14 cellular contexts compared by ENCODE assay signal in genomic region chr15:68553594-68553993, GRCh38. TPM values are rescaled to one million over a fixed set of nuclear protein-coding genes. Genes with fewer than 3 reads are reported as not detected.
DNase-seq lines count a peak whose midpoint lies in the region; ATAC-seq, FAIRE-seq and TF ChIP-seq lines count a peak whose summit lies in the region.
"Had no signal": no experiment of that assay in that cellular context is flagged by ENCODE, and none has a peak within 500 bp of the region (broad histone marks: within the 10 kb centered on the region; RNA-seq: fewer than 3 reads in every experiment).

No MANE protein-coding gene starts in this region.

- intact Hi-C loops in right cardiac atrium (cut with DNase I) (loop anchor here in 3 of 4 donors (5.0 to 10.0 kb wide), 5 partner anchors 249 to 374 kb away; no protein-coding TSS in a partner anchor), dorsolateral prefrontal cortex (cut with DNase I) (loop anchor here (5.0 to 10.0 kb wide), 6 partner anchors 246 to 369 kb away; partner anchors contain the start of gene ANP32A (in 1 of the 2)), kidney (cut with DNase I) (no loop called here)

- H3K27ac ChIP-seq in right atrium auricular region, result no peak overlapping the region
- H3K27ac ChIP-seq in right cardiac atrium (ENCODE audit: low read length), result no peak overlapping the region
- H3K27ac ChIP-seq in dorsolateral prefrontal cortex, result peak overlapping the region in 38 of 59 donors; percentile 16 to 88 (median 66)
- no peak overlapping the region for H3K27ac ChIP-seq in kidney (ENCODE audit: low read depth in 2 of 2, low read length in 2 of 2)
- H3K27ac ChIP-seq: KMS-11, SJCRH30 had no signal

- no peak for TF ChIP-seq CTCF in right atrium auricular region (IDR thresholded peaks at IDR 0.05)
- no peak for TF ChIP-seq CTCF in dorsolateral prefrontal cortex (IDR thresholded peaks at IDR 0.05 in 54 of 56, conservative IDR thresholded peaks at IDR 0.05 in 2 of 56; ENCODE audit: low read depth in 1 of 56, partially characterized antibody in 56 of 56)
- no peak for TF ChIP-seq CTCF in osteocyte (IDR thresholded peaks at IDR 0.05)
- no peak for TF ChIP-seq CTCF in kidney (IDR thresholded peaks at IDR 0.05; ENCODE audit: borderline replicate concordance, extremely low read depth, insufficient read depth)

- H3K4me1 ChIP-seq in right atrium auricular region (peaks cover 0 to 16% of the 10 kb centered on the region in 2 donors), right cardiac atrium (ENCODE audit: control insufficient read depth, insufficient read depth, low read length) (peaks cover 2% of the 10 kb centered on the region), kidney (ENCODE audit: control insufficient read depth in 1 of 2, insufficient read depth in 1 of 2, low read depth in 1 of 2, low read length in 2 of 2) (no peaks in the 10 kb centered on the region)
- H3K4me1 ChIP-seq: SJCRH30 had no signal

- peak overlapping the region; percentile 12 for H3K27ac Mint-ChIP-seq in osteocyte (ENCODE audit: unreplicated experiment)
- H3K27ac Mint-ChIP-seq: CD8-positive, alpha-beta T cell had no signal

- no peaks in the 10 kb centered on the region for H3K9me3 Mint-ChIP-seq in osteocyte (ENCODE audit: unreplicated experiment)
- H3K9me3 Mint-ChIP-seq: CD8-positive, alpha-beta T cell had no signal

- no peak overlapping the region for H3K4me3 Mint-ChIP-seq in osteocyte (ENCODE audit: unreplicated experiment)
- H3K4me3 Mint-ChIP-seq: CD8-positive, alpha-beta T cell had no signal

- H3K4me3 ChIP-seq in right atrium auricular region (no peak overlapping the region), right cardiac atrium (ENCODE audit: low read length) (no peak overlapping the region), dorsolateral prefrontal cortex (no peak overlapping the region), kidney (ENCODE audit: low read length in 2 of 2) (no peak overlapping the region)
- H3K4me3 ChIP-seq: SJCRH30 had no signal

- H3K4me1 Mint-ChIP-seq in osteocyte (ENCODE audit: unreplicated experiment), result peaks cover 36% of the 10 kb centered on the region

- 78% methylated on average over 5 of the region's 5 CpGs for WGBS in right cardiac atrium

- H3K9me3 ChIP-seq in right atrium auricular region (no peaks in the 10 kb centered on the region), right cardiac atrium (ENCODE audit: control insufficient read depth, low read length) (no peaks in the 10 kb centered on the region), kidney (ENCODE audit: control insufficient read depth in 1 of 2, low read length in 2 of 2) (no peaks in the 10 kb centered on the region)
- H3K9me3 ChIP-seq: SJCRH30 had no signal

- DNase-seq in right atrium auricular region (ENCODE audit: low spot score), result peak; percentile 32
- no peak for DNase-seq in right cardiac atrium
- no peak for DNase-seq in dorsolateral prefrontal cortex
- peak; percentile 65 for DNase-seq in osteocyte (ENCODE audit: extremely low spot score, unreplicated experiment)
- no peak for DNase-seq in kidney
- DNase-seq in activated gamma-delta T cell (lab: John Stamatoyannopoulos, UW), result no peak
- DNase-seq: 8988T had no signal

- no peak for FAIRE-seq in kidney (lab: Jason Lieb, UNC)
- FAIRE-seq: GM12891, H54 had no signal

- ATAC-seq in right cardiac atrium (no peak), HG03097 (IDR thresholded peaks at IDR 0.05; ENCODE audit: low FRiP score, unreplicated experiment) (no peak)
- ATAC-seq: CD8-positive, alpha-beta T cell had no signal

- no peaks in the 10 kb centered on the region for H3K27me3 ChIP-seq in right atrium auricular region
- no peaks in the 10 kb centered on the region for H3K27me3 ChIP-seq in right cardiac atrium (ENCODE audit: control insufficient read depth, insufficient read depth)
- H3K27me3 ChIP-seq in dorsolateral prefrontal cortex, result no peaks in the 10 kb centered on the region

- H3K36me3 ChIP-seq in right atrium auricular region (no peaks in the 10 kb centered on the region), kidney (ENCODE audit: control insufficient read depth in 1 of 2, insufficient read depth in 2 of 2, low read length in 2 of 2) (no peaks in the 10 kb centered on the region)
- H3K36me3 ChIP-seq: SJCRH30 had no signal

- no peaks in the 10 kb centered on the region for H3K36me3 Mint-ChIP-seq in osteocyte (ENCODE audit: unreplicated experiment)
- H3K36me3 Mint-ChIP-seq: CD8-positive, alpha-beta T cell had no signal

- no peak overlapping the region for H3K9ac ChIP-seq in kidney (ENCODE audit: low read length in 2 of 2)
- H3K9ac ChIP-seq: KMS-11 had no signal

- H3K27me3 Mint-ChIP-seq in osteocyte (ENCODE audit: unreplicated experiment), result no peaks in the 10 kb centered on the region

RNA-seq across cellular contexts. Expression of gene CORO2B, which starts 25.2 kb away (rescaled TPM):
- total RNA-seq in right atrium auricular region (1 to 10 TPM; 6.0 to 9.7 TPM), right cardiac atrium (10 to 100 TPM in 3 of 4 donors, 1 to 10 TPM in 1; 5.8 to 13.7 (median 11.3) TPM), dorsolateral prefrontal cortex (100 to 1,000 TPM in 88 of 120 experiments, 10 to 100 TPM in 32; 75.5 to 144 (median 107) TPM), osteocyte (21.8 and 22.6 TPM in 2 replicates), kidney (7.9 TPM)
- polyA plus RNA-seq in right cardiac atrium (6.9 TPM), kidney (ENCODE audit: insufficient read depth, low read depth, low replicate concordance) (9.0 TPM)
- total RNA-seq: G401, SJCRH30 had no signal

Comparison
In these comparisons a context has a peak if more than half of its experiments do, and no peak if none do; other contexts are left out.
1. DNase-seq: peak in right atrium auricular region (single experiment) and osteocyte (single experiment); none in right cardiac atrium (0 of 3), dorsolateral prefrontal cortex (0 of 10), kidney (single experiment) and activated gamma-delta T cell (single experiment).
2. H3K27ac ChIP-seq: peak in dorsolateral prefrontal cortex (38 of 59); none in right atrium auricular region (0 of 2), right cardiac atrium (single experiment) and kidney (0 of 2).